1 cellular context compared by ENCODE assay signal in genomic region chr7:11252705-11253272, GRCh38.
TF ChIP-seq lines count a peak whose summit lies in the region.

No MANE protein-coding gene starts in this region.

TF ChIP-seq in SK-N-SH, 30 proteins besides CTCF, POLR2A, EP300 and RAD21 (continued from another document):
- TF ChIP-seq ZBTB33 (IDR thresholded peaks at IDR 0.05; ENCODE audit: borderline replicate concordance, low read depth) (no peak), RXRA (IDR thresholded peaks at IDR 0.05; ENCODE audit: borderline replicate concordance, low read depth) (no peak), RCOR1 (IDR thresholded peaks at IDR 0.05; ENCODE audit: low read length) (no peak), GABPA (IDR thresholded peaks at IDR 0.05; ENCODE audit: low read depth) (no peak), GATA2 (CRISPR knock-in tag; IDR thresholded peaks at IDR 0.05) (no peak), SMC3 (IDR thresholded peaks at IDR 0.05; ENCODE audit: low read depth, low read length) (no peak), IRF3 (IDR thresholded peaks at IDR 0.05; ENCODE audit: low read depth, low read length) (no peak), TEAD4 (IDR thresholded peaks at IDR 0.05; ENCODE audit: borderline replicate concordance, insufficient read depth) (no peak), EZH2phosphoT487 (IDR thresholded peaks at IDR 0.05; ENCODE audit: borderline replicate concordance, low read depth) (no peak)
TF ChIP-seq in SK-N-SH: peak in this region for 0.
